7 cellular contexts compared by ENCODE assay signal in genomic region chr3:188636292-188636691, GRCh38.
DNase-seq lines count a peak whose midpoint lies in the region; ATAC-seq and TF ChIP-seq lines count a peak whose summit lies in the region.
"Not testable (repeated sequence)": the region's sequence is repeated elsewhere in the genome, so short reads cannot be mapped to it uniquely, and the experiment has no call there.

No MANE protein-coding gene starts in this region.

- not testable (repeated sequence) for H3K36me3 ChIP-seq in DND-41 (ENCODE audit: insufficient read depth, low read length); esophagus squamous epithelium; stomach

- H4K20me1 ChIP-seq in DND-41 (ENCODE audit: insufficient read depth, low read length) = not testable (repeated sequence)

- H3K9me3 ChIP-seq in DND-41 (ENCODE audit: insufficient read depth, low read length, severe bottlenecking); esophagus squamous epithelium; right cardiac atrium (ENCODE audit: control insufficient read depth, low read length); stomach: not testable (repeated sequence)

- H3K4me1 ChIP-seq in DND-41 (ENCODE audit: insufficient read depth, low read length); right cardiac atrium (ENCODE audit: control insufficient read depth, insufficient read depth, low read length): not testable (repeated sequence)
- H3K4me1 ChIP-seq in esophagus squamous epithelium (peaks cover 0 to 42% (median 18%) of the 10 kb centered on the region in 3 donors), stomach (peaks cover 0 to 39% (median 20%) of the 10 kb centered on the region in 4 donors)

- H3K9me3 Mint-ChIP-seq in WTC11 = peaks cover 22% of the 10 kb centered on the region

- POLR2A ChIA-PET in WTC11 (lab: Charles Lee) = not testable (repeated sequence)

- not testable (repeated sequence) for H3K9ac ChIP-seq in DND-41 (ENCODE audit: low read depth, low read length)

- DNase-seq in DND-41 = peak; percentile 66
- peak; percentile 2 for DNase-seq in NCI-H2171 (lab: John Stamatoyannopoulos, UW)
- DNase-seq in WTC11 (ENCODE audit: low spot score) = peak; percentile 31
- not testable (repeated sequence) for DNase-seq in esophagus squamous epithelium (lab: John Stamatoyannopoulos, UW); stomach
- peak in 2 of 3 donors; percentile 23 to 49 for DNase-seq in right cardiac atrium

- H3K27me3 ChIP-seq in DND-41 (ENCODE audit: insufficient read depth, low read length, poor library complexity); esophagus squamous epithelium; right cardiac atrium (ENCODE audit: control insufficient read depth, insufficient read depth); stomach: not testable (repeated sequence)

- H2AFZ ChIP-seq in DND-41 (ENCODE audit: low read depth, low read length) = not testable (repeated sequence)

- H3K4me3 ChIP-seq in DND-41 (ENCODE audit: low read depth in 1 of 2, low read length in 2 of 2); esophagus squamous epithelium; right cardiac atrium (ENCODE audit: low read length); stomach: not testable (repeated sequence)

- H3K27ac ChIP-seq in 22Rv1 (peak overlapping the region; percentile 72), esophagus squamous epithelium (peak overlapping the region; percentile 24 to 70 (median 35)), stomach (peak overlapping the region in 4 of 5 donors; percentile 43 to 76 (median 54))
- H3K27ac ChIP-seq in DND-41 (ENCODE audit: low read length); right cardiac atrium (ENCODE audit: low read length): not testable (repeated sequence)

- H3K27ac Mint-ChIP-seq in WTC11 = not testable (repeated sequence)

- H3K4me1 Mint-ChIP-seq in WTC11 = peaks cover 20% of the 10 kb centered on the region

- not testable (repeated sequence) for TF ChIP-seq CTCF in 22Rv1 (IDR thresholded peaks at IDR 0.05); DND-41 (IDR thresholded peaks at IDR 0.05; ENCODE audit: borderline replicate concordance, extremely low read depth, low read length, poor library complexity, severe bottlenecking); WTC11 (IDR thresholded peaks at IDR 0.05); esophagus squamous epithelium (IDR thresholded peaks at IDR 0.05); stomach (IDR thresholded peaks at IDR 0.05)

- not testable (repeated sequence) for TF ChIP-seq EP300 in stomach (IDR thresholded peaks at IDR 0.05)

- not testable (repeated sequence) for TF ChIP-seq POLR2A in esophagus squamous epithelium (IDR thresholded peaks at IDR 0.05); stomach (IDR thresholded peaks at IDR 0.05)

- ATAC-seq in DND-41 (ENCODE audit: insufficient read depth, low read depth); WTC11; right cardiac atrium: not testable (repeated sequence)

- H3K4me3 Mint-ChIP-seq in WTC11 = not testable (repeated sequence)

- CTCF ChIA-PET in WTC11 (lab: Charles Lee) = not testable (repeated sequence)

- peaks cover 20% of the 10 kb centered on the region for H3K36me3 Mint-ChIP-seq in WTC11

- not testable (repeated sequence) for H3K79me2 ChIP-seq in DND-41 (ENCODE audit: insufficient read depth, low read length)

- intact Hi-C loops in esophagus squamous epithelium (cut with DNase I); right cardiac atrium (cut with DNase I); stomach (cut with DNase I; ENCODE audit: low total_unique reads): not testable (repeated sequence)

- H3K27me3 Mint-ChIP-seq in WTC11 (ENCODE audit: low read depth) = not testable (repeated sequence)

- H3K4me2 ChIP-seq in DND-41 (ENCODE audit: insufficient read depth, low read length) = not testable (repeated sequence)

- WGBS in esophagus squamous epithelium, 2 donors = 96% methylated on average over 11 of the region's 13 CpGs; no CpG with 5 or more reads in 1 of the 2 donors
- WGBS in right cardiac atrium = 90% methylated on average over 13 of the region's 13 CpGs
- 84 to 97% (median 87%) methylated on average over 11 to 13 of the region's 13 CpGs for WGBS in stomach, 5 donors

TF ChIP-seq in WTC11, 78 proteins besides CTCF, POLR2A, EP300 and RAD21:
- TF ChIP-seq FOXP1 (CRISPR knock-in tag; IDR thresholded peaks at IDR 0.05; ENCODE audit: borderline replicate concordance) (peak; percentile 54; the same call in 1 of the 2 replicates), FOXK1 (CRISPR knock-in tag; IDR thresholded peaks at IDR 0.05) (0 out of 2 replicates have a peak, but pooled peaks have one; percentile 20)
TF ChIP-seq in WTC11: peak in this region for 2; not testable (repeated sequence) for 76.
